Comparison of ENCODE assay signal across 8 cellular contexts in the genomic region with DNA sequence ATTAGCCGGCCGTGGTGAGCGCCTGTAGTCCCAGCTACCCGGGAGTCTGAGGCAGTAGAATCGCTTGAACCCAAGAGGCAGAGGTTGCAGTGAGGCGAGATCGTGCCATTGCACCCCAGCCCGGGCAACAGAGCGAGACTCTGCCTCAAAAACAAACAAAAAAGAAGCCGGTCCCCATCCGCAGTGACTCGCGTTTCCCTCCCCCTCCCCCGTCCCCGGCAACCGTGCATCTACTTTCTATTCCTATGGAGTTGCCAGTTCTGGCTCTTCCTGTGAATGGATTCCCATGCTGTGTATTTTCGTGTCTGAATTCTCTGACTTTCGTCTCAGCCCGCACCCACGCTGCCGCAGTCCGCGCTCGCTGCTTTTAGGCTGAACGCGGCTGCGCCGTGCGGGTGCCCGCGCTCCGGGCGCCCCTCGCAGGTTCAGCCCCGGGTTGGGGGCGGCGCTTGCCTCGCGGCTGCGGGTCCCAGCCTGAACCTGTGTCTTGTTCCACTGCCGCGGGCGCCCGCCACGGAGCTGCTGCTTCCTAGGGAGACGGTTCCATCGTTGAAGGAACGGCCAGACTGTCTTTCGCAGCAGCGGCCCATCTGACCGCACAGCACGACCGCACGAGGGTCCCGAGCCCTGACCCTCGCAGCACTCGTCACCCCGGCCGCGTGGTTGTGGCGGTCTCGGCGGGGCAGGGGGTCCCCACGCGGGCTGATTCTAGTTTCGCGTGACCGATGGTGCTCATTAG. TPM values are rescaled to one million over a fixed set of nuclear protein-coding genes. Genes with fewer than 3 reads are reported as not detected.
DNase-seq lines count a peak whose midpoint lies in the region; ATAC-seq and TF ChIP-seq lines count a peak whose summit lies in the region.

No MANE protein-coding gene starts in this region.

- POLR2A ChIA-PET in BJ (lab: Charles Lee), result no interaction called here
- POLR2A ChIA-PET in OCI-LY7 (lab: Charles Lee), result interaction anchor here (0.6 to 1.2 kb wide), 3 partner anchors 44 to 192 kb away, joined by 3 to 5 read pairs (median 4); a partner anchor contains a TSS

- H3K4me1 Mint-ChIP-seq in HFFc6 (ENCODE audit: low read depth), result peaks cover 38% of the 10 kb centered on the region
- H3K4me1 Mint-ChIP-seq in neural crest cell, result peaks cover 16% of the 10 kb centered on the region

- ATAC-seq in thoracic aorta (ENCODE audit: insufficient number of reproducible peaks, low FRiP score, low read depth) (no peak), HG03342 (IDR thresholded peaks at IDR 0.05; ENCODE audit: unreplicated experiment) (no peak)

- peaks cover 8% of the 10 kb centered on the region; the same call in 1 of the 2 replicates for H3K79me2 ChIP-seq in OCI-LY7 (ENCODE audit: insufficient read depth, low read depth, low read length)

- peaks cover 15% of the 10 kb centered on the region for H3K36me3 ChIP-seq in BJ (ENCODE audit: control insufficient read depth, insufficient read depth, low read length)
- peaks cover 27% of the 10 kb centered on the region for H3K36me3 ChIP-seq in OCI-LY7 (ENCODE audit: insufficient read depth, low read length)
- peaks cover 5 to 29% (median 16%) of the 10 kb centered on the region in 3 donors for H3K36me3 ChIP-seq in esophagus squamous epithelium
- peaks cover 9% of the 10 kb centered on the region for H3K36me3 ChIP-seq in thoracic aorta

- BruUV-seq in OCI-LY7 (replicated peaks; lab: Mats Ljungman, UMichigan), result no TSS peak

- H3K9me3 ChIP-seq in OCI-LY7 (ENCODE audit: low read length), result no peaks in the 10 kb centered on the region
- H3K9me3 ChIP-seq in esophagus squamous epithelium, result no peaks in the 10 kb centered on the region
- H3K9me3 ChIP-seq in thoracic aorta, result no peaks in the 10 kb centered on the region

- peak overlapping the region; percentile 77 for H3K4me2 ChIP-seq in OCI-LY7 (ENCODE audit: low read length)

- H3K27me3 ChIP-seq in BJ (ENCODE audit: control insufficient read depth, insufficient read depth, low read length), result no peaks in the 10 kb centered on the region
- H3K27me3 ChIP-seq in esophagus squamous epithelium, result no peaks in the 10 kb centered on the region
- H3K27me3 ChIP-seq in thoracic aorta (replicated peaks; ENCODE audit: insufficient read depth), result no peaks in the 10 kb centered on the region

- H3K4me3 Mint-ChIP-seq in HFFc6 (peak overlapping the region; percentile 86), neural crest cell (peak overlapping the region; percentile 92)

- CTCF ChIA-PET in BJ (lab: Yijun Ruan, JAX) (interaction anchor here (2.0 to 3.2 kb wide), 2 partner anchors 13 to 127 kb away, joined by 6 to 12 read pairs; no protein-coding TSS in a partner anchor), OCI-LY7 (lab: Charles Lee; ENCODE audit: unreplicated experiment) (no interaction called here)

- TF ChIP-seq CTCF in BJ (IDR thresholded peaks at IDR 0.05; ENCODE audit: insufficient read depth, low read depth, low read length) (no peak), HFFc6 (IDR thresholded peaks at IDR 0.05) (no peak), OCI-LY7 (conservative IDR thresholded peaks at IDR 0.05; ENCODE audit: low read length) (no peak), esophagus squamous epithelium (IDR thresholded peaks at IDR 0.05) (no peak), neural crest cell (conservative IDR thresholded peaks at IDR 0.05) (no peak), thoracic aorta (IDR thresholded peaks at IDR 0.05) (no peak)

- TF ChIP-seq POLR2A in esophagus squamous epithelium (IDR thresholded peaks at IDR 0.05), result peak in 1 of 4 donors; percentile 18

- H4K20me1 ChIP-seq in OCI-LY7 (ENCODE audit: insufficient read depth, low read length), result no peaks in the 10 kb centered on the region

- H3K9me3 Mint-ChIP-seq in HFFc6 (no peaks in the 10 kb centered on the region), neural crest cell (no peaks in the 10 kb centered on the region)

- intact Hi-C loops in OCI-LY7 (cut with micrococcal nuclease; ENCODE audit: unreplicated experiment) (no loop called here), esophagus squamous epithelium (cut with DNase I) (no loop called here)

- peaks cover 14% of the 10 kb centered on the region for H3K36me3 Mint-ChIP-seq in HFFc6 (ENCODE audit: low read depth)
- peaks cover 9% of the 10 kb centered on the region for H3K36me3 Mint-ChIP-seq in neural crest cell (ENCODE audit: low read depth)

- DNase-seq in BJ (ENCODE audit: low read depth), result no peak
- DNase-seq in HFFc6, result no peak
- DNase-seq in OCI-LY7 (ENCODE audit: low spot score), result peak; percentile 67
- peak; percentile 79 to 83 for DNase-seq in activated T-cell treated with anti-CD3 and anti-CD28 coated beads, Interleukin-2, amount 50 U/mL, for 48 hours
- no peak for DNase-seq in esophagus squamous epithelium (lab: John Stamatoyannopoulos, UW)
- peak; percentile 60 for DNase-seq in neural crest cell (ENCODE audit: low read depth, low spot score)
- DNase-seq in thoracic aorta (ENCODE audit: low spot score), result no peak

- H3K27ac ChIP-seq in OCI-LY7 (ENCODE audit: low read depth, low read length, poor library complexity, severe bottlenecking) (peak overlapping the region; percentile 83), esophagus squamous epithelium (peak overlapping the region; percentile 88 to 95 (median 94)), thoracic aorta (peak overlapping the region; percentile 69 to 76)

- H3K4me1 ChIP-seq in OCI-LY7 (ENCODE audit: insufficient read depth, low read length, poor library complexity, severe bottlenecking) (peaks cover 47% of the 10 kb centered on the region), esophagus squamous epithelium (peaks cover 14 to 53% (median 15%) of the 10 kb centered on the region in 3 donors), thoracic aorta (ENCODE audit: control insufficient read depth in 1 of 2, low read depth in 2 of 2) (peaks cover 3 to 23% of the 10 kb centered on the region in 2 donors)

- 0% methylated on average over 11 to 23 of the region's 68 CpGs for WGBS in esophagus squamous epithelium, 2 donors

- no peaks in the 10 kb centered on the region for H3K9me2 ChIP-seq in OCI-LY7 (ENCODE audit: insufficient read depth, low read length)

- H3K4me3 ChIP-seq in BJ (ENCODE audit: low read depth, low read length), result peak overlapping the region; percentile 63
- peak overlapping the region; percentile 78 for H3K4me3 ChIP-seq in OCI-LY7 (ENCODE audit: low read depth, low read length, poor library complexity, severe bottlenecking)
- H3K4me3 ChIP-seq in esophagus squamous epithelium, result peak overlapping the region; percentile 66 to 93 (median 78)
- H3K4me3 ChIP-seq in thoracic aorta, result peak overlapping the region; percentile 89

- peak overlapping the region; percentile 35; the same call in 1 of the 2 replicates for H2AFZ ChIP-seq in OCI-LY7 (ENCODE audit: low read length)

- H3K27me3 Mint-ChIP-seq in HFFc6 (ENCODE audit: insufficient read depth) (peaks cover 2% of the 10 kb centered on the region; the same call in 1 of the 2 replicates), neural crest cell (ENCODE audit: low read depth) (no peaks in the 10 kb centered on the region)

- H3K27ac Mint-ChIP-seq in HFFc6 (peak overlapping the region; percentile 88), neural crest cell (ENCODE audit: unreplicated experiment) (peak overlapping the region; percentile 50)

RNA-seq across cellular contexts. Expression of a gene that starts 1.1 kb away (rescaled TPM):
- 13.5 and 15.3 TPM in 2 replicates for polyA plus RNA-seq in BJ (2011; rRNA removed)
- 8.6 and 10.5 TPM in 2 replicates for polyA minus RNA-seq in BJ (2011; rRNA and poly(A)+ RNA removed)
- 10 to 100 TPM; 14.9 to 17.8 (median 16.6) TPM for total RNA-seq in HFFc6 (2021; fragmentation: NEBNext Ultra II Directional; extraction: Animal tissue kit (Norgen Biotek cat#: 25700))
- total RNA-seq in OCI-LY7 (2014; rRNA removed; shearing (Covaris generic)), result 22.2 and 25.1 TPM in 2 replicates
- total RNA-seq in OCI-LY7 (2022), result 19.9 and 22.6 TPM in 2 replicates
- total RNA-seq in esophagus squamous epithelium, result 10 to 100 TPM in 1 of 4 donors, 1 to 10 TPM in 3; 5.7 to 10.1 (median 9.8) TPM
- total RNA-seq in neural crest cell, result 19.4 and 22.2 TPM in 2 replicates
- total RNA-seq in thoracic aorta, result 1 to 10 TPM; 5.7 to 9.1 TPM

RNA-seq across cellular contexts. Expression of a gene that starts 9.4 kb away (rescaled TPM):
- polyA plus RNA-seq in BJ (2011; rRNA removed), result 25.6 and 34.2 TPM in 2 replicates
- polyA minus RNA-seq in BJ (2011; rRNA and poly(A)+ RNA removed), result 18.9 and 26.4 TPM in 2 replicates
- 10 to 100 TPM; 37.8 to 42.2 (median 39.0) TPM for total RNA-seq in HFFc6 (2021; fragmentation: NEBNext Ultra II Directional; extraction: Animal tissue kit (Norgen Biotek cat#: 25700))
- total RNA-seq in OCI-LY7 (2014; rRNA removed; shearing (Covaris generic)), result 64.8 and 75.6 TPM in 2 replicates
- 66.2 and 69.9 TPM in 2 replicates for total RNA-seq in OCI-LY7 (2022)
- 10 to 100 TPM; 19.1 to 41.4 (median 27.3) TPM for total RNA-seq in esophagus squamous epithelium
- total RNA-seq in neural crest cell, result 36.7 and 38.5 TPM in 2 replicates
- total RNA-seq in thoracic aorta, result 10 to 100 TPM; 50.6 to 57.4 TPM

RNA-seq across cellular contexts. Expression of a gene that starts 21.7 kb away (rescaled TPM):
- 0.21 and 0.34 TPM in 2 replicates for polyA plus RNA-seq in BJ (2011; rRNA removed)
- polyA minus RNA-seq in BJ (2011; rRNA and poly(A)+ RNA removed), result not detected in 2 replicates
- total RNA-seq in HFFc6 (2021; fragmentation: NEBNext Ultra II Directional; extraction: Animal tissue kit (Norgen Biotek cat#: 25700)), result under 1 TPM in 3 of 6 experiments, not detected in 3; 0.07 to 0.34 (median 0.09) TPM
- 1.0 and 1.7 TPM in 2 replicates for total RNA-seq in OCI-LY7 (2014; rRNA removed; shearing (Covaris generic))
- total RNA-seq in OCI-LY7 (2022) (5.2 and 6.1 TPM in 2 replicates), esophagus squamous epithelium (1 to 10 TPM in 2 of 4 donors, not detected in 2; 2.2 to 2.3 TPM), neural crest cell (3.8 and 4.6 TPM in 2 replicates), thoracic aorta (1 to 10 TPM in 1 of 2 donors, under 1 TPM in 1; 0.54 to 3.1 TPM)

Comparison
In these comparisons a context has a peak if more than half of its experiments do, and no peak if none do; other contexts are left out.
1. DNase-seq: peak in OCI-LY7 (single experiment), activated T-cell treated with anti-CD3 and anti-CD28 coated beads, Interleukin-2, amount 50 U/mL, for 48 hours (2 of 2) and neural crest cell (single experiment); none in BJ (single experiment), HFFc6 (single experiment), esophagus squamous epithelium (single experiment) and thoracic aorta (single experiment).
2. Peak in every context shown above with its lines, with median percentiles within 50 percentile points of each other: H3K4me3 ChIP-seq and H3K27ac ChIP-seq.